ENCODE assay signal across 10 cellular contexts in the genomic region with DNA sequence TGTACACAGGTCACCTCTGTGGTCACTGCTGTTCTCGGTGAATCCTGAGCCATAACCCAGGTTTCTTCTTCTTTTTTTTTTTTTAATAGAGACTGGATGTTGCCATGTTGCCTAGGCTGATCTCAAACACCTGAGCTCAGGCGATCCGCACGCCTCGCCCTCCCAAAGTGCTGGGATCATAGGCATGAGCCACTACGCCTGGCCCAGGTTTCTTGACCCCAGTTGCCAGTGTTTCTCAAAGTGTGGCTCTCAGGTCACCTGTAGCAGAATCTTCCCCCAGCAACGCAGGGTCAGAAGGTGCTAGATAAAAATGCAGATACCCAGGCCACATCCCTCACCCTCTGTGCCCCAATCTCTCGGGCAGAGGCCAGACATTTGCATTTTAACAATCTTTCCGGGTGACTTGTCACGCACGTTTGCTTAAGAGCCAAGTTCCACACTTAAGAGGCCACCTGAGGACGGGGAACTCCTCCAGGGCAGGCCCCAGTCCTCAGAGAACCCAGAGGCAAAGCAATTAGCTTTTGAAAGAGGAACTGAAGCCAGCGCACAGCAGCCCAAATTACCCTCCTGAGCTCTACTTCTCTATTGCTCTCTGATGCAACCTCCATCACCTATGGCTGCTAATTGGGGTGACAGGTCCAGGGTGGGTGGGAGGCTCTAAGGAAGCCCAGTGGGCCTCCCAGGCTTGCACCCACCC.
DNase-seq lines count a peak whose midpoint lies in the region; ATAC-seq and TF ChIP-seq lines count a peak whose summit lies in the region.
"Had no signal": no experiment of that assay in that cellular context is flagged by ENCODE, and none has a peak within 500 bp of the region (broad histone marks: within the 10 kb centered on the region; RNA-seq: fewer than 3 reads in every experiment).

No MANE protein-coding gene starts in this region.

- H3K79me2 ChIP-seq in OCI-LY1 (ENCODE audit: insufficient read depth, low read length): no peaks in the 10 kb centered on the region

- H2AFZ ChIP-seq in OCI-LY1 (ENCODE audit: low read length): no peak overlapping the region

- no peak overlapping the region for H3K27ac ChIP-seq in CD4-positive, CD25-positive, alpha-beta regulatory T cell (ENCODE audit: insufficient read depth, low read length, poor library complexity, severe bottlenecking)
- peak overlapping the region; percentile 98 for H3K27ac ChIP-seq in OCI-LY1 (ENCODE audit: low read depth, low read length, poor library complexity, severe bottlenecking)

- ATAC-seq in CD4-positive, CD25-positive, alpha-beta regulatory T cell (ENCODE audit: low read depth in 2 of 2): peak; percentile 45 to 50
- ATAC-seq in GM19324 (IDR thresholded peaks at IDR 0.05; ENCODE audit: low FRiP score, unreplicated experiment) (peak; percentile 87), HG03025 (IDR thresholded peaks at IDR 0.05; ENCODE audit: low FRiP score, unreplicated experiment) (peak; percentile 97)

- H4K20me1 ChIP-seq in OCI-LY1 (ENCODE audit: insufficient read depth, low read length): no peaks in the 10 kb centered on the region

- H3K27me3 ChIP-seq in CD4-positive, CD25-positive, alpha-beta regulatory T cell (ENCODE audit: control insufficient read depth, insufficient read depth, low read length): no peaks in the 10 kb centered on the region
- H3K27me3 ChIP-seq in OCI-LY1 (ENCODE audit: insufficient read depth, low read length): no peaks in the 10 kb centered on the region

- H3K36me3 ChIP-seq in CD4-positive, CD25-positive, alpha-beta regulatory T cell (ENCODE audit: control insufficient read depth, insufficient read depth, low read length): peaks cover 45% of the 10 kb centered on the region
- peaks cover 30% of the 10 kb centered on the region for H3K36me3 ChIP-seq in OCI-LY1 (ENCODE audit: insufficient read depth, low read length)

- peaks cover 0 to 10% (median 7%) of the 10 kb centered on the region in 4 donors for H3K4me1 Mint-ChIP-seq in CD4-positive, CD25-positive, alpha-beta regulatory T cell
- H3K4me1 Mint-ChIP-seq in osteocyte (ENCODE audit: unreplicated experiment): peaks cover 20% of the 10 kb centered on the region

- no peaks in the 10 kb centered on the region for H3K9me3 ChIP-seq in CD4-positive, CD25-positive, alpha-beta regulatory T cell (ENCODE audit: control insufficient read depth in 2 of 2, low read length in 2 of 2)
- H3K9me3 ChIP-seq in OCI-LY1 (ENCODE audit: low read length): no peaks in the 10 kb centered on the region

- H3K9ac ChIP-seq in OCI-LY1 (ENCODE audit: low read length): peak overlapping the region; percentile 63

- no peak for TF ChIP-seq CTCF in OCI-LY1 (IDR thresholded peaks at IDR 0.05; ENCODE audit: low read length)
- no peak for TF ChIP-seq CTCF in osteocyte (IDR thresholded peaks at IDR 0.05)

- H3K27ac Mint-ChIP-seq in CD4-positive, CD25-positive, alpha-beta regulatory T cell: peak overlapping the region in 2 of 3 donors; percentile 5 to 76
- H3K27ac Mint-ChIP-seq in osteocyte (ENCODE audit: unreplicated experiment): no peak overlapping the region

- H3K9me2 ChIP-seq in OCI-LY1 (ENCODE audit: low read depth, low read length): no peaks in the 10 kb centered on the region

- H3K4me2 ChIP-seq in OCI-LY1 (ENCODE audit: low read length): peak overlapping the region; percentile 41; the same call in 1 of the 2 replicates

- H3K4me3 Mint-ChIP-seq in CD4-positive, CD25-positive, alpha-beta regulatory T cell: no peak overlapping the region
- H3K4me3 Mint-ChIP-seq in osteocyte (ENCODE audit: unreplicated experiment): no peak overlapping the region
- H3K4me3 Mint-ChIP-seq: mesothelial cell of epicardium had no signal

- H3K27me3 Mint-ChIP-seq in CD4-positive, CD25-positive, alpha-beta regulatory T cell: no peaks in the 10 kb centered on the region
- H3K27me3 Mint-ChIP-seq in osteocyte (ENCODE audit: unreplicated experiment): no peaks in the 10 kb centered on the region

- H3F3A ChIP-seq in OCI-LY1 (ENCODE audit: insufficient read depth, low read length): no peaks in the 10 kb centered on the region

- peaks cover 23% of the 10 kb centered on the region for H3K36me3 Mint-ChIP-seq in CD4-positive, CD25-positive, alpha-beta regulatory T cell
- no peaks in the 10 kb centered on the region for H3K36me3 Mint-ChIP-seq in osteocyte (ENCODE audit: unreplicated experiment)

- H3K4me1 ChIP-seq in CD4-positive, CD25-positive, alpha-beta regulatory T cell (ENCODE audit: control insufficient read depth, insufficient read depth, low read length, poor library complexity, severe bottlenecking): no peaks in the 10 kb centered on the region
- H3K4me1 ChIP-seq in OCI-LY1 (ENCODE audit: insufficient read depth, low read length, severe bottlenecking): peaks cover 81% of the 10 kb centered on the region

- H3K9me3 Mint-ChIP-seq in CD4-positive, CD25-positive, alpha-beta regulatory T cell: peaks cover 0 to 2% (median 0%) of the 10 kb centered on the region in 7 donors
- H3K9me3 Mint-ChIP-seq in osteocyte (ENCODE audit: unreplicated experiment): no peaks in the 10 kb centered on the region
- H3K9me3 Mint-ChIP-seq: mesothelial cell of epicardium had no signal

- no peak for DNase-seq in CD4-positive, CD25-positive, alpha-beta regulatory T cell
- DNase-seq in osteocyte (ENCODE audit: extremely low spot score, unreplicated experiment): no peak
- DNase-seq in KG1 (lab: John Stamatoyannopoulos, UW): no peak
- no peak for DNase-seq in stimulated activated CD4-positive, alpha-beta T cell treated with anti-CD3 and anti-CD28 coated beads, Interleukin-2, amount 100 ng/mL, for 48 hours
- no peak for DNase-seq in glomerular visceral epithelial cell (ENCODE audit: extremely low spot score)
- DNase-seq: effector memory CD4-positive, alpha-beta T cell had no signal

- no peak overlapping the region for H3K4me3 ChIP-seq in CD4-positive, CD25-positive, alpha-beta regulatory T cell (ENCODE audit: low read depth, low read length)
- H3K4me3 ChIP-seq in OCI-LY1 (ENCODE audit: low read depth, low read length, poor library complexity, severe bottlenecking): peak overlapping the region; percentile 2
